8 cellular contexts compared by ENCODE assay signal in the genomic region with DNA sequence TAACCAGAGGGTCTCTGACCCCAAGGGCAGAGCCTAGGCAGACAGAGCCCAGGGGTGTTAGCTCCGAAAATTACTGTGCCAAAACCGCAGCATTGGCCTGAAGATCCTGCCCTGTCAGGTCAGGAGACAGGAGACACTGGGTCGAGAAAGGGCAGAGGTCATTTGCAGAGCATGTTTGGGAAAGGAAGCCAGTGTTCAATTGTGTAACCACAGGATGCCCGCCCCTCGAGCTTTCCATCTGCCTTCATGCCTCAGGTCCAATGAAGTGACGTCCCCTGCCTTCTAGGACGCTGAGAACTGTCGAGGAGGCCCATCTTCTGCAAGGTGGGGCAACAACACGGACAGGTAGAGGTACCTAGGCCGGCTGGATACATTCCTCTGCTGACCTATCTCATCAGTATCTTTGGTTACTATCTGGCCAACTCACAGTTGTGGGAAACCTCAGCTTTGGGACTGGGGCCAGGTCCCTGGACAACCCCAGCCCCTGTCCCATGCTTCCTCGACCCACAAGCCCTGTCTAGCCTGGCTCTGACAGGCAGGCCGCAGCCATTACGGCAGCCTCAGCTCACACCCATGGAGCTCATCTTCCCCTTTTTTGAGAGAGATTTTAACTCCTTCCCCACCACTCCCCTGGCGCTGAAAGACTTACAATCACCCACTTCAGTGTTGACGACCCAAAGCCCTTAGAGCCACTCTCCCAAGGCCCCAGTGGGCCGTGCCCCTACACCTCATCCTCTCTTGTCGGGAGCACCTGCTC. TPM values are rescaled to one million over a fixed set of nuclear protein-coding genes. Genes with fewer than 3 reads are reported as not detected.
DNase-seq lines count a peak whose midpoint lies in the region; ATAC-seq and TF ChIP-seq lines count a peak whose summit lies in the region.

No MANE protein-coding gene starts in this region.

- H3K36me3 ChIP-seq in HAP-1 (replicated peaks) (peaks cover 12% of the 10 kb centered on the region), mammary epithelial cell (ENCODE audit: insufficient read depth, low read length) (no peaks in the 10 kb centered on the region)

- intact Hi-C loops in mammary epithelial cell (cut with micrococcal nuclease), result no loop called here
- intact Hi-C loops in left colon (cut with DNase I, micrococcal nuclease), result no loop called here

- H3K4me3 ChIP-seq in HAP-1 (peak overlapping the region; percentile 76), mammary epithelial cell (replicated peaks in 1 of 3; ENCODE audit: insufficient read depth in 1 of 3, low read depth in 2 of 3, low read length in 3 of 3) (peak overlapping the region; percentile 76 to 94 (median 91))

- peaks cover 57% of the 10 kb centered on the region for H3K79me2 ChIP-seq in mammary epithelial cell (ENCODE audit: insufficient read depth, low read length)

- H4K20me1 ChIP-seq in mammary epithelial cell (ENCODE audit: insufficient read depth, low read length), result peaks cover 2% of the 10 kb centered on the region

- in situ Hi-C loops in HAP-1 (cut with MboI; ENCODE audit: low sequenced_read_pairs) (no loop called here), mammary epithelial cell (cut with MboI; ENCODE audit: low sequenced_read_pairs in 2 of 2) (no loop called here)

- dilution Hi-C loops in mammary epithelial cell (cut with HindIII; ENCODE audit: low sequenced_read_pairs), result no loop called here

- H3K4me1 ChIP-seq in HAP-1 (peaks cover 12% of the 10 kb centered on the region), mammary epithelial cell (ENCODE audit: insufficient read depth, low read length) (peaks cover 18% of the 10 kb centered on the region)

- H3K9me3 ChIP-seq in HAP-1 (no peaks in the 10 kb centered on the region), mammary epithelial cell (replicated peaks; ENCODE audit: insufficient read depth, low read length) (no peaks in the 10 kb centered on the region)

- ATAC-seq in left colon (peak; percentile 45), HG03139 (IDR thresholded peaks at IDR 0.05; ENCODE audit: unreplicated experiment) (no peak)

- H3K4me2 ChIP-seq in mammary epithelial cell (ENCODE audit: insufficient read depth, low read depth, low read length), result peak overlapping the region; percentile 92

- CTCF ChIA-PET in mammary epithelial cell (lab: Charles Lee; ENCODE audit: low non-redundant PET), result interaction anchor here (0.6 kb wide), 2 partner anchors 11 to 50 kb away, joined by 3 read pairs; partner anchors contain the start of gene LGR6

- peak overlapping the region; percentile 93 for H2AFZ ChIP-seq in mammary epithelial cell (ENCODE audit: low read depth, low read length)

- WGBS in mammary epithelial cell (ENCODE audit: low coverage, missing lambda C conversion rate), result 5% methylated on average over 10 of the region's 17 CpGs

- TF ChIP-seq CTCF in mammary epithelial cell (conservative IDR thresholded peaks at IDR 0.05 in 1 of 2, IDR thresholded peaks at IDR 0.05 in 1 of 2; ENCODE audit: extremely low read depth in 1 of 2, insufficient read depth in 1 of 2, low read depth in 1 of 2, low read length in 2 of 2), result no peak

- DNase-seq in GF-D8 (lab: John Stamatoyannopoulos, UW) (peak; percentile 64), HAP-1 (ENCODE audit: low spot score in 2 of 2) (no peak), NOMO-1 treated with DMSO at 0.1 percent for 48 hours (lab: John Stamatoyannopoulos, UW; ENCODE audit: unreplicated experiment) (peak; percentile 77), mammary epithelial cell (peak; percentile 57), left colon (no peak)
- no peak for DNase-seq in central memory CD4-positive, alpha-beta T cell

- TSS peak; percentile 20 for BruUV-seq in mammary epithelial cell (replicated peaks; lab: Mats Ljungman, UMichigan)

- H3K27ac ChIP-seq in mammary epithelial cell (ENCODE audit: insufficient read depth, low read depth, low read length) (peak overlapping the region; percentile 62), temporal lobe (ENCODE audit: low read depth, low read length) (peak overlapping the region; percentile 95)

- no peaks in the 10 kb centered on the region for H3K27me3 ChIP-seq in HAP-1 (ENCODE audit: low read depth)
- H3K27me3 ChIP-seq in mammary epithelial cell (ENCODE audit: insufficient read depth, low read length), result no peaks in the 10 kb centered on the region

- peak overlapping the region; percentile 56 for H3K9ac ChIP-seq in mammary epithelial cell (ENCODE audit: insufficient read depth, low read length)

RNA-seq across cellular contexts. Expression of gene ARL8A, which starts 1.3 kb away (rescaled TPM):
- 10 to 100 TPM; 36.7 to 56.2 TPM for total RNA-seq in mammary epithelial cell
- 33.9 TPM for polyA plus RNA-seq in mammary epithelial cell
- polyA minus RNA-seq in mammary epithelial cell, result 21.9 TPM
- 10 to 100 TPM; 45.4 to 49.2 TPM for total RNA-seq in left colon
- 79.4 TPM for total RNA-seq in temporal lobe

RNA-seq across cellular contexts. Expression of gene PTPN7, which starts 17.2 kb away (rescaled TPM):
- total RNA-seq in mammary epithelial cell, result not detected
- 0.03 TPM for polyA plus RNA-seq in mammary epithelial cell
- not detected for polyA minus RNA-seq in mammary epithelial cell
- 1 to 10 TPM; 1.8 to 4.7 TPM for total RNA-seq in left colon
- 0.25 TPM for total RNA-seq in temporal lobe

RNA-seq across cellular contexts. Expression of gene GPR37L1, which starts 20.5 kb away (rescaled TPM):
- not detected for total RNA-seq in mammary epithelial cell
- 0.02 TPM for polyA plus RNA-seq in mammary epithelial cell
- polyA minus RNA-seq in mammary epithelial cell, result not detected
- total RNA-seq in left colon, result 1 to 10 TPM in 1 of 2 donors, under 1 TPM in 1; 0.76 to 2.1 TPM
- total RNA-seq in temporal lobe, result 1.2 TPM

RNA-seq across cellular contexts. Expression of gene LGR6, which starts 50.4 kb away (rescaled TPM):
- total RNA-seq in mammary epithelial cell (under 1 TPM; 0.45 to 0.50 TPM), left colon (1 to 10 TPM; 1.1 to 1.9 TPM), temporal lobe (0.49 TPM)
- 0.15 TPM for polyA plus RNA-seq in mammary epithelial cell
- polyA minus RNA-seq in mammary epithelial cell, result not detected

Comparison
In these comparisons a context has a peak if more than half of its experiments do, and no peak if none do; other contexts are left out.
1. DNase-seq: peak in GF-D8 (single experiment), NOMO-1 treated with DMSO at 0.1 percent for 48 hours (single experiment) and mammary epithelial cell (single experiment); none in HAP-1 (0 of 2), left colon (0 of 2) and central memory CD4-positive, alpha-beta T cell (single experiment).